1 cellular context compared by ENCODE assay signal in genomic region chr7:128934361-128935352, GRCh38.
TF ChIP-seq lines count a peak whose summit lies in the region.

No MANE protein-coding gene starts in this region.

TF ChIP-seq in HepG2, 621 proteins besides CTCF, POLR2A, EP300 and RAD21 (continued from another document):
- no peak for TF ChIP-seq TMF1 (CRISPR knock-in tag; IDR thresholded peaks at IDR 0.05; ENCODE audit: low read depth)
- TF ChIP-seq ZKSCAN5 (CRISPR knock-in tag; IDR thresholded peaks at IDR 0.05), result no peak
